1 cellular context compared by ENCODE assay signal in the genomic region with DNA sequence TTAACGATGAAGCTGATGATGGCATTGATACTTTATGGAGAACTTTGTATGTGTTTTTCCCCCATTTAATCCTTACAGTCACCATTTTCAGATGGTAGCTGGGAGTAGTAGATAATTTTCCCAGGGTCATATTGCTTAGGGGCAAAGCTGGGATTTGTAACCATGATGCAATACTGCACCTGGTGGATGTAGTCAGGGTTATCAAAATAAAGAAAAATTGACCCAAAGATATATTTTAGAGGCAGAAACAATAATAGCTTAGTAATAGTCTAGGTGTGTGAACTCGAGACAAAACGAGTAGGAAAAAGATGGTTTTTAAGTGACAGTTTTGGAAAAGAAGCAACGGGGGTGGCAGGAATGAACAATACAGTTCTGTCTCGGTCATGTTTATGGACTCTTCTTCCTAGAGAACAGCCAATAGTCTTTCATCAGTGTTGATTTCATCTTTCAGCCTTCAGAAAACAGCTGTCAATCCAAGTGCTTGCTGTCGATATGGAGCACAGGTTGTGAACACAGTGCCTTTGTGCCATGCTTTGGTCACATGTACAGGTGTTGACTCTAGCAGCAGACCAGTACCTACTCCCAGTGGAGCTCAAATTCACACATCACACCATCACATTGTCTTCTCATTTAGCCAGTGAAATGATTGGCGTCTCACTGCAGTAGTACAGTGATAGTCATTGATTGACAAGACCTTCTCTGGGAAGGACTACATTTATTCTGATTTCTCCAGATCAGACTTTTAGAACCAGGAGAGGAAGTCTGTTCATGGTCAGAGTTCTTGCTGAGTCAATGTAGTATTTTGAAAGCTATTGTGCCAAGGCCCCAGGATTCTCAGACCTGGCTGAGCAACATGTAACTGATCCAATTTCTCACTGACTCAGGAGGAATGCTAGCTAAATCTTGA.
TF ChIP-seq lines count a peak whose summit lies in the region.

No MANE protein-coding gene starts in this region.

TF ChIP-seq in HepG2, 621 proteins besides CTCF, POLR2A, EP300 and RAD21 (continued from another document and continues in another):
- TF ChIP-seq, protein P1, sequence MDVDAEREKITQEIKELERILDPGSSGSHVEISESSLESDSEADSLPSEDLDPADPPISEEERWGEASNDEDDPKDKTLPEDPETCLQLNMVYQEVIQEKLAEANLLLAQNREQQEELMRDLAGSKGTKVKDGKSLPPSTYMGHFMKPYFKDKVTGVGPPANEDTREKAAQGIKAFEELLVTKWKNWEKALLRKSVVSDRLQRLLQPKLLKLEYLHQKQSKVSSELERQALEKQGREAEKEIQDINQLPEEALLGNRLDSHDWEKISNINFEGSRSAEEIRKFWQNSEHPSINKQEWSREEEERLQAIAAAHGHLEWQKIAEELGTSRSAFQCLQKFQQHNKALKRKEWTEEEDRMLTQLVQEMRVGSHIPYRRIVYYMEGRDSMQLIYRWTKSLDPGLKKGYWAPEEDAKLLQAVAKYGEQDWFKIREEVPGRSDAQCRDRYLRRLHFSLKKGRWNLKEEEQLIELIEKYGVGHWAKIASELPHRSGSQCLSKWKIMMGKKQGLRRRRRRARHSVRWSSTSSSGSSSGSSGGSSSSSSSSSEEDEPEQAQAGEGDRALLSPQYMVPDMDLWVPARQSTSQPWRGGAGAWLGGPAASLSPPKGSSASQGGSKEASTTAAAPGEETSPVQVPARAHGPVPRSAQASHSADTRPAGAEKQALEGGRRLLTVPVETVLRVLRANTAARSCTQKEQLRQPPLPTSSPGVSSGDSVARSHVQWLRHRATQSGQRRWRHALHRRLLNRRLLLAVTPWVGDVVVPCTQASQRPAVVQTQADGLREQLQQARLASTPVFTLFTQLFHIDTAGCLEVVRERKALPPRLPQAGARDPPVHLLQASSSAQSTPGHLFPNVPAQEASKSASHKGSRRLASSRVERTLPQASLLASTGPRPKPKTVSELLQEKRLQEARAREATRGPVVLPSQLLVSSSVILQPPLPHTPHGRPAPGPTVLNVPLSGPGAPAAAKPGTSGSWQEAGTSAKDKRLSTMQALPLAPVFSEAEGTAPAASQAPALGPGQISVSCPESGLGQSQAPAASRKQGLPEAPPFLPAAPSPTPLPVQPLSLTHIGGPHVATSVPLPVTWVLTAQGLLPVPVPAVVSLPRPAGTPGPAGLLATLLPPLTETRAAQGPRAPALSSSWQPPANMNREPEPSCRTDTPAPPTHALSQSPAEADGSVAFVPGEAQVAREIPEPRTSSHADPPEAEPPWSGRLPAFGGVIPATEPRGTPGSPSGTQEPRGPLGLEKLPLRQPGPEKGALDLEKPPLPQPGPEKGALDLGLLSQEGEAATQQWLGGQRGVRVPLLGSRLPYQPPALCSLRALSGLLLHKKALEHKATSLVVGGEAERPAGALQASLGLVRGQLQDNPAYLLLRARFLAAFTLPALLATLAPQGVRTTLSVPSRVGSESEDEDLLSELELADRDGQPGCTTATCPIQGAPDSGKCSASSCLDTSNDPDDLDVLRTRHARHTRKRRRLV (CRISPR knock-in tag; IDR thresholded peaks at IDR 0.05), result 0 out of 2 replicates have a peak, but pooled peaks have one; percentile 61
- TF ChIP-seq THAP11 (CRISPR knock-in tag; IDR thresholded peaks at IDR 0.05), result peak; percentile 89
- 0 out of 2 replicates have a peak, but pooled peaks have one; percentile 46 for TF ChIP-seq ZNF670 (CRISPR knock-in tag; IDR thresholded peaks at IDR 0.05; ENCODE audit: borderline replicate concordance)
- TF ChIP-seq ZNF383 (CRISPR knock-in tag; IDR thresholded peaks at IDR 0.05; ENCODE audit: borderline replicate concordance), result 0 out of 2 replicates have a peak, but pooled peaks have one; percentile 23
- TF ChIP-seq POGK (CRISPR knock-in tag; conservative IDR thresholded peaks at IDR 0.05), result peak; percentile 89
- TF ChIP-seq, protein P2, sequence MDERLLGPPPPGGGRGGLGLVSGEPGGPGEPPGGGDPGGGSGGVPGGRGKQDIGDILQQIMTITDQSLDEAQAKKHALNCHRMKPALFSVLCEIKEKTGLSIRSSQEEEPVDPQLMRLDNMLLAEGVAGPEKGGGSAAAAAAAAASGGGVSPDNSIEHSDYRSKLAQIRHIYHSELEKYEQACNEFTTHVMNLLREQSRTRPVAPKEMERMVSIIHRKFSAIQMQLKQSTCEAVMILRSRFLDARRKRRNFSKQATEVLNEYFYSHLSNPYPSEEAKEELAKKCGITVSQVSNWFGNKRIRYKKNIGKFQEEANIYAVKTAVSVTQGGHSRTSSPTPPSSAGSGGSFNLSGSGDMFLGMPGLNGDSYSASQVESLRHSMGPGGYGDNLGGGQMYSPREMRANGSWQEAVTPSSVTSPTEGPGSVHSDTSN (CRISPR knock-in tag; IDR thresholded peaks at IDR 0.05), result peak; percentile 92
- TF ChIP-seq MIXL1 (CRISPR knock-in tag; IDR thresholded peaks at IDR 0.05), result peak; percentile 91
- TF ChIP-seq LCORL (IDR thresholded peaks at IDR 0.05), result no peak
- TF ChIP-seq LCORL (CRISPR knock-in tag; IDR thresholded peaks at IDR 0.05), result peak; percentile 95
- TF ChIP-seq, protein P3, sequence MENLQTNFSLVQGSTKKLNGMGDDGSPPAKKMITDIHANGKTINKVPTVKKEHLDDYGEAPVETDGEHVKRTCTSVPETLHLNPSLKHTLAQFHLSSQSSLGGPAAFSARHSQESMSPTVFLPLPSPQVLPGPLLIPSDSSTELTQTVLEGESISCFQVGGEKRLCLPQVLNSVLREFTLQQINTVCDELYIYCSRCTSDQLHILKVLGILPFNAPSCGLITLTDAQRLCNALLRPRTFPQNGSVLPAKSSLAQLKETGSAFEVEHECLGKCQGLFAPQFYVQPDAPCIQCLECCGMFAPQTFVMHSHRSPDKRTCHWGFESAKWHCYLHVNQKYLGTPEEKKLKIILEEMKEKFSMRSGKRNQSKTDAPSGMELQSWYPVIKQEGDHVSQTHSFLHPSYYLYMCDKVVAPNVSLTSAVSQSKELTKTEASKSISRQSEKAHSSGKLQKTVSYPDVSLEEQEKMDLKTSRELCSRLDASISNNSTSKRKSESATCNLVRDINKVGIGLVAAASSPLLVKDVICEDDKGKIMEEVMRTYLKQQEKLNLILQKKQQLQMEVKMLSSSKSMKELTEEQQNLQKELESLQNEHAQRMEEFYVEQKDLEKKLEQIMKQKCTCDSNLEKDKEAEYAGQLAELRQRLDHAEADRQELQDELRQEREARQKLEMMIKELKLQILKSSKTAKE (CRISPR knock-in tag; IDR thresholded peaks at IDR 0.05; ENCODE audit: borderline replicate concordance), result peak; percentile 90
- peak; percentile 68; the same call in 1 of the 2 replicates for TF ChIP-seq KDM3A (CRISPR knock-in tag; IDR thresholded peaks at IDR 0.05; ENCODE audit: low read depth)
- TF ChIP-seq TBL1XR1 (IDR thresholded peaks at IDR 0.05; ENCODE audit: borderline replicate concordance, low read length, partially characterized antibody), result peak; percentile 38
- TF ChIP-seq SATB2 (CRISPR knock-in tag; IDR thresholded peaks at IDR 0.05), result 0 out of 2 replicates have a peak, but pooled peaks have one; percentile 49
- TF ChIP-seq ZMAT3 (CRISPR knock-in tag; conservative IDR thresholded peaks at IDR 0.05), result peak; percentile 82; the same call in 1 of the 2 replicates
- peak; percentile 91 for TF ChIP-seq TBX3 (IDR thresholded peaks at IDR 0.05; ENCODE audit: borderline replicate concordance)
- TF ChIP-seq ZBTB3 (CRISPR knock-in tag; IDR thresholded peaks at IDR 0.05; ENCODE audit: borderline replicate concordance, low read depth), result peak; percentile 99
- no peak for TF ChIP-seq NFKB2 (CRISPR knock-in tag; IDR thresholded peaks at IDR 0.05; ENCODE audit: borderline replicate concordance)
- TF ChIP-seq MLLT10 (CRISPR knock-in tag; IDR thresholded peaks at IDR 0.05), result no peak
- TF ChIP-seq, protein P4, sequence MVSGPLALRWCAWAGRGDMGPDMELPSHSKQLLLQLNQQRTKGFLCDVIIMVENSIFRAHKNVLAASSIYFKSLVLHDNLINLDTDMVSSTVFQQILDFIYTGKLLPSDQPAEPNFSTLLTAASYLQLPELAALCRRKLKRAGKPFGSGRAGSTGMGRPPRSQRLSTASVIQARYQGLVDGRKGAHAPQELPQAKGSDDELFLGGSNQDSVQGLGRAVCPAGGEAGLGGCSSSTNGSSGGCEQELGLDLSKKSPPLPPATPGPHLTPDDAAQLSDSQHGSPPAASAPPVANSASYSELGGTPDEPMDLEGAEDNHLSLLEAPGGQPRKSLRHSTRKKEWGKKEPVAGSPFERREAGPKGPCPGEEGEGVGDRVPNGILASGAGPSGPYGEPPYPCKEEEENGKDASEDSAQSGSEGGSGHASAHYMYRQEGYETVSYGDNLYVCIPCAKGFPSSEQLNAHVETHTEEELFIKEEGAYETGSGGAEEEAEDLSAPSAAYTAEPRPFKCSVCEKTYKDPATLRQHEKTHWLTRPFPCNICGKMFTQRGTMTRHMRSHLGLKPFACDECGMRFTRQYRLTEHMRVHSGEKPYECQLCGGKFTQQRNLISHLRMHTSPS (CRISPR knock-in tag; IDR thresholded peaks at IDR 0.05; ENCODE audit: low read depth), result peak; percentile 76; the same call in 1 of the 2 replicates
- TF ChIP-seq BORCS8-MEF2B (CRISPR knock-in tag; IDR thresholded peaks at IDR 0.05), result 0 out of 2 replicates have a peak, but pooled peaks have one; percentile 41
- TF ChIP-seq, protein P5, sequence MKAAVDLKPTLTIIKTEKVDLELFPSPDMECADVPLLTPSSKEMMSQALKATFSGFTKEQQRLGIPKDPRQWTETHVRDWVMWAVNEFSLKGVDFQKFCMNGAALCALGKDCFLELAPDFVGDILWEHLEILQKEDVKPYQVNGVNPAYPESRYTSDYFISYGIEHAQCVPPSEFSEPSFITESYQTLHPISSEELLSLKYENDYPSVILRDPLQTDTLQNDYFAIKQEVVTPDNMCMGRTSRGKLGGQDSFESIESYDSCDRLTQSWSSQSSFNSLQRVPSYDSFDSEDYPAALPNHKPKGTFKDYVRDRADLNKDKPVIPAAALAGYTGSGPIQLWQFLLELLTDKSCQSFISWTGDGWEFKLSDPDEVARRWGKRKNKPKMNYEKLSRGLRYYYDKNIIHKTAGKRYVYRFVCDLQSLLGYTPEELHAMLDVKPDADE (CRISPR knock-in tag; IDR thresholded peaks at IDR 0.05), result peak; percentile 53; the same call in 1 of the 2 replicates
- TF ChIP-seq RFX1 (IDR thresholded peaks at IDR 0.05), result no peak
- peak; percentile 95 for TF ChIP-seq SSRP1 (CRISPR knock-in tag; IDR thresholded peaks at IDR 0.05)
- TF ChIP-seq ZFP1 (CRISPR knock-in tag; IDR thresholded peaks at IDR 0.05), result 0 out of 2 replicates have a peak, but pooled peaks have one; percentile 51
- no peak for TF ChIP-seq CSRNP2 (CRISPR knock-in tag; conservative IDR thresholded peaks at IDR 0.05; ENCODE audit: low read depth)
- TF ChIP-seq ZNF430 (CRISPR knock-in tag; IDR thresholded peaks at IDR 0.05), result peak; percentile 66
- TF ChIP-seq ZMYM4 (CRISPR knock-in tag; IDR thresholded peaks at IDR 0.05), result peak; percentile 99
- TF ChIP-seq ZNF782 (CRISPR knock-in tag; IDR thresholded peaks at IDR 0.05; ENCODE audit: borderline replicate concordance), result 0 out of 2 replicates have a peak, but pooled peaks have one; percentile 77
- peak; percentile 69; the same call in 1 of the 2 replicates for TF ChIP-seq ZNF501 (CRISPR knock-in tag; IDR thresholded peaks at IDR 0.05)
- TF ChIP-seq, protein P6, sequence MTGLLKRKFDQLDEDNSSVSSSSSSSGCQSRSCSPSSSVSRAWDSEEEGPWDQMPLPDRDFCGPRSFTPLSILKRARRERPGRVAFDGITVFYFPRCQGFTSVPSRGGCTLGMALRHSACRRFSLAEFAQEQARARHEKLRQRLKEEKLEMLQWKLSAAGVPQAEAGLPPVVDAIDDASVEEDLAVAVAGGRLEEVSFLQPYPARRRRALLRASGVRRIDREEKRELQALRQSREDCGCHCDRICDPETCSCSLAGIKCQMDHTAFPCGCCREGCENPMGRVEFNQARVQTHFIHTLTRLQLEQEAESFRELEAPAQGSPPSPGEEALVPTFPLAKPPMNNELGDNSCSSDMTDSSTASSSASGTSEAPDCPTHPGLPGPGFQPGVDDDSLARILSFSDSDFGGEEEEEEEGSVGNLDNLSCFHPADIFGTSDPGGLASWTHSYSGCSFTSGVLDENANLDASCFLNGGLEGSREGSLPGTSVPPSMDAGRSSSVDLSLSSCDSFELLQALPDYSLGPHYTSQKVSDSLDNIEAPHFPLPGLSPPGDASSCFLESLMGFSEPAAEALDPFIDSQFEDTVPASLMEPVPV (CRISPR knock-in tag; IDR thresholded peaks at IDR 0.05), result 0 out of 2 replicates have a peak, but pooled peaks have one; percentile 75
- TF ChIP-seq CHD4 (IDR thresholded peaks at IDR 0.05; ENCODE audit: borderline replicate concordance, low read length), result peak; percentile 68; the same call in 1 of the 2 replicates
- TF ChIP-seq KAT2B (IDR thresholded peaks at IDR 0.05; ENCODE audit: borderline replicate concordance, low read depth, low read length), result no peak
- peak; percentile 76; the same call in 1 of the 2 replicates for TF ChIP-seq ZNF800 (CRISPR knock-in tag; IDR thresholded peaks at IDR 0.05)
- TF ChIP-seq ASH2L (IDR thresholded peaks at IDR 0.05; ENCODE audit: insufficient read length, low read depth, low read length), result peak; percentile 68
